Comparison of ENCODE assay signal across 1 cellular context in the genomic region with DNA sequence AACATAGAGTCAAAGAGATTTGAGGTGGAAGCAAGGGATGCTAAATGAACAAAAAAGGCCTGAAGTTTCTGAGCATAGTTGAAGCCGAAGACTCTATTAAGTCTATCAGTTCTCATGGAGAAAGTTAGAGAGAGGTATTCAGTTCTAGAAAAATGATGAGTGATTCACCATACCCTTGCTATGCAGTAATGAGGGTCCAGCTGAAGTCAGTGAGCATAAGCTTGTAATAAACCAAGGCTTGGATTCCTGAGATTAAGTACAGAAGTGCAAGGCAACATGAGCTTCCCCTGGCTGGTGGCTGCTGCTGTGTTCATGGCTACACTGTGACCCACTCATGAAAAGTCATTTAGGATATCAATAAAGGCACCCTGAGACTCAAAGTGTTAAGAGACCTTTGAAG.
TF ChIP-seq lines count a peak whose summit lies in the region.

No MANE protein-coding gene starts in this region.

TF ChIP-seq in A549, 52 proteins besides CTCF, POLR2A, EP300 and RAD21 (continued from another document):
- TF ChIP-seq TP53 (CRISPR knock-in tag; IDR thresholded peaks at IDR 0.05), result no peak
- TF ChIP-seq HOXB5 (CRISPR knock-in tag; IDR thresholded peaks at IDR 0.05), result no peak
